ENCODE assay signal across 24 cellular contexts in the genomic region with DNA sequence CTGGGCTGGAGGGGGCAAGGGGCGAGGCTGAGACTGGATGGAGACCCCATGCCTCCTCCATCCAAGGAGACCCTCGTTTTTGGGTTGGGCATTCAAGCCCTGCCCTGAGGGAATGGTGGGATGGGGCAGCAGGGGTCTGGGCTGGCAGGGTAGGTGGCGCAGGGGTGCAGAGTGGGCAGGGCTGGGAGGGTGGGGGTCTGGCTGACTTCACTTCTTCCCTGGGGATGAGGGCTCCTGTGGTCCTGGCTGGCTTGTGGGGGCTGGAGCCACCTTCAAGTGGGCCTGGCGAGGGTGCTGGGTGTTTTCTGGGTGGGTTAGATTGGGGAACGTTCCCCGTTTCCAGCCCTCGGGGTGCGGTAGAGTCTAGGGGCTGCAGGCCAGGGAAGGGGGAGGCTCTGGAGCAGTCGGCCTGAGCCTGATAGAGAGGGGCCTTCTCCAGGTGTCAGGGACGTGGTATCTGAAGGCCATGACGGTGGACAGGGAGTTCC. TPM values are rescaled to one million over a fixed set of nuclear protein-coding genes. Genes with fewer than 3 reads are reported as not detected.
DNase-seq lines count a peak whose midpoint lies in the region; ATAC-seq and TF ChIP-seq lines count a peak whose summit lies in the region.
"Had no signal": no experiment of that assay in that cellular context is flagged by ENCODE, and none has a peak within 500 bp of the region (broad histone marks: within the 10 kb centered on the region; RNA-seq: fewer than 3 reads in every experiment).

No MANE protein-coding gene starts in this region.

- H3K27me3 Mint-ChIP-seq in osteocyte (ENCODE audit: unreplicated experiment) (peaks cover 4% of the 10 kb centered on the region), Calu3 (ENCODE audit: unreplicated experiment) (peaks cover 38% of the 10 kb centered on the region)

- H3K36me3 Mint-ChIP-seq in osteocyte (ENCODE audit: unreplicated experiment) (no peaks in the 10 kb centered on the region), Calu3 (ENCODE audit: insufficient read depth, unreplicated experiment) (no peaks in the 10 kb centered on the region)

- intact Hi-C loops in Calu3 (cut with micrococcal nuclease; ENCODE audit: unreplicated experiment) = no loop called here

- no TSS peak for BruUV-seq in Calu3 (replicated peaks; lab: Mats Ljungman, UMichigan)

- H3K4me3 Mint-ChIP-seq in osteocyte (ENCODE audit: unreplicated experiment) (no peak overlapping the region), Calu3 (ENCODE audit: low read depth, unreplicated experiment) (no peak overlapping the region)
- H3K4me3 Mint-ChIP-seq: B cell; CD4-positive, alpha-beta T cell had no signal

- H3K27ac Mint-ChIP-seq in osteocyte (ENCODE audit: unreplicated experiment) (no peak overlapping the region), Calu3 (ENCODE audit: unreplicated experiment) (no peak overlapping the region)
- H3K27ac Mint-ChIP-seq: B cell; CD4-positive, alpha-beta T cell had no signal

- CTCF ChIA-PET in Calu3 (lab: Charles Lee) = no interaction called here

- TF ChIP-seq CTCF in coronary artery (IDR thresholded peaks at IDR 0.05) (no peak), osteocyte (IDR thresholded peaks at IDR 0.05) (no peak), Calu3 (IDR thresholded peaks at IDR 0.05; ENCODE audit: unreplicated experiment) (no peak)

- H3K27ac ChIP-seq in coronary artery = no peak overlapping the region
- H3K27ac ChIP-seq: A549, Peyer's patch, SJCRH30 had no signal

- ATAC-seq in GM18519 (IDR thresholded peaks at IDR 0.05; ENCODE audit: low FRiP score, unreplicated experiment) = no peak
- ATAC-seq: A549, HCT116 had no signal

- H3K9me3 Mint-ChIP-seq in osteocyte (ENCODE audit: unreplicated experiment) (no peaks in the 10 kb centered on the region), Calu3 (ENCODE audit: low read depth, unreplicated experiment) (no peaks in the 10 kb centered on the region)
- H3K9me3 Mint-ChIP-seq: CD4-positive, alpha-beta T cell had no signal

- no peak overlapping the region for H3K4me3 ChIP-seq in coronary artery
- H3K4me3 ChIP-seq: A549, Peyer's patch, SJCRH30 had no signal

- no peaks in the 10 kb centered on the region for H3K4me1 Mint-ChIP-seq in osteocyte (ENCODE audit: unreplicated experiment)
- no peaks in the 10 kb centered on the region for H3K4me1 Mint-ChIP-seq in Calu3 (ENCODE audit: low read depth, unreplicated experiment)
- H3K4me1 Mint-ChIP-seq: B cell had no signal

- DNase-seq in activated effector memory CD4-positive, alpha-beta T cell treated with anti-CD3 and anti-CD28 coated beads, Interleukin-2, amount 50 U/mL, for 16 hours = peak; percentile 13
- DNase-seq in activated effector memory CD4-positive, alpha-beta T cell treated with Interleukin-2 at 50 U/mL for 16 hours = no peak
- peak; percentile 21 for DNase-seq in coronary artery (ENCODE audit: low spot score)
- DNase-seq in osteocyte (ENCODE audit: extremely low spot score, unreplicated experiment) = peak; percentile 78
- no peak for DNase-seq in Calu3
- DNase-seq in MV-4-11 (lab: John Stamatoyannopoulos, UW) = no peak
- DNase-seq: CD4-positive, alpha-beta T cell; COR-L47; DND-41; KG1; NCI-H1092 treated with DMSO at 0.1 percent for 48 hours; NCI-H1436 treated with DMSO at 0.1 percent for 48 hours; NCI-H2029; NCI-H345; NCI-H524; NCI-H82; SJCRH30 had no signal

RNA-seq across cellular contexts. Expression of a gene that starts 0.4 kb away (rescaled TPM):
- total RNA-seq in osteocyte (not detected in 2 replicates), Calu3 (2022) (not detected in 2 replicates)
- total RNA-seq: B cell; CD4-positive, alpha-beta T cell; H1; OCI-LY7; Peyer's patch; SJCRH30 had no signal

RNA-seq across cellular contexts. Expression of a gene that starts 21.2 kb away (rescaled TPM):
- total RNA-seq in osteocyte = 33.4 and 35.6 TPM in 2 replicates
- 31.9 and 37.7 TPM in 2 replicates for total RNA-seq in Calu3 (2022)

RNA-seq across cellular contexts. Expression of a gene that starts 24.3 kb away (rescaled TPM):
- total RNA-seq in osteocyte (not detected in 2 replicates), Calu3 (2022) (not detected in 2 replicates)
- total RNA-seq: B cell; CD4-positive, alpha-beta T cell; H1; OCI-LY7; Peyer's patch; SJCRH30 had no signal

RNA-seq across cellular contexts. Expression of a gene that starts 39.9 kb away (rescaled TPM):
- total RNA-seq in osteocyte = not detected in 2 replicates
- 0.45 TPM in 1 of 2 replicates, not detected in the other for total RNA-seq in Calu3 (2022)
- total RNA-seq: B cell; CD4-positive, alpha-beta T cell; H1; OCI-LY7; Peyer's patch; SJCRH30 had no signal

RNA-seq across cellular contexts. Expression of a gene that starts 42.1 kb away (rescaled TPM):
- total RNA-seq in osteocyte = 19.5 and 21.1 TPM in 2 replicates
- 32.1 and 35.1 TPM in 2 replicates for total RNA-seq in Calu3 (2022)

Comparison
In these comparisons a context has a peak if more than half of its experiments do, and no peak if none do; other contexts are left out.
1. DNase-seq: peak in activated effector memory CD4-positive, alpha-beta T cell treated with anti-CD3 and anti-CD28 coated beads, Interleukin-2, amount 50 U/mL, for 16 hours (single experiment), coronary artery (single experiment) and osteocyte (single experiment); none in activated effector memory CD4-positive, alpha-beta T cell treated with Interleukin-2 at 50 U/mL for 16 hours (single experiment), Calu3 (single experiment) and MV-4-11 (single experiment).